Comparison of ENCODE assay signal across 12 cellular contexts in genomic region chr5:58410441-58410840, GRCh38. TPM values are rescaled to one million over a fixed set of nuclear protein-coding genes. Genes with fewer than 3 reads are reported as not detected.
DNase-seq lines count a peak whose midpoint lies in the region; ATAC-seq and TF ChIP-seq lines count a peak whose summit lies in the region.
"Had no signal": no experiment of that assay in that cellular context is flagged by ENCODE, and none has a peak within 500 bp of the region (broad histone marks: within the 10 kb centered on the region; RNA-seq: fewer than 3 reads in every experiment).

No MANE protein-coding gene starts in this region.

- TF ChIP-seq CTCF in left ventricle myocardium inferior (IDR thresholded peaks at IDR 0.05; ENCODE audit: borderline replicate concordance) (no peak), foreskin fibroblast (IDR thresholded peaks at IDR 0.05; ENCODE audit: low read depth, low read length) (no peak), upper lobe of right lung (IDR thresholded peaks at IDR 0.05) (no peak)

- no peaks in the 10 kb centered on the region for H3K9me3 Mint-ChIP-seq in CD8-positive, alpha-beta memory T cell
- H3K9me3 Mint-ChIP-seq in activated CD8-positive, alpha-beta memory T cell treated with anti-CD3 and anti-CD28 coated beads, Interleukin-2, amount 10 ng/mL, durations not matched to agents 7 days and 5 days (ENCODE audit: low read depth): no peaks in the 10 kb centered on the region
- H3K9me3 Mint-ChIP-seq: activated naive CD8-positive, alpha-beta T cell treated with anti-CD3 and anti-CD28 coated beads for 36 hours had no signal

- peak; percentile 53 for ATAC-seq in Right ventricle myocardium superior (ENCODE audit: poor library complexity)
- ATAC-seq in upper lobe of right lung: peak; percentile 83
- ATAC-seq in activated CD8-positive, alpha-beta memory T cell treated with anti-CD3 and anti-CD28 coated beads, Interleukin-2, amount 10 ng/mL, durations not matched to agents 7 days and 5 days: no peak

- no peaks in the 10 kb centered on the region for H3K4me1 Mint-ChIP-seq in CD8-positive, alpha-beta memory T cell
- no peaks in the 10 kb centered on the region for H3K4me1 Mint-ChIP-seq in activated CD8-positive, alpha-beta memory T cell treated with anti-CD3 and anti-CD28 coated beads, Interleukin-2, amount 10 ng/mL, durations not matched to agents 7 days and 5 days
- H3K4me1 Mint-ChIP-seq: activated naive CD8-positive, alpha-beta T cell treated with anti-CD3 and anti-CD28 coated beads for 36 hours had no signal

- H3K4me3 ChIP-seq in left ventricle myocardium inferior (no peak overlapping the region), foreskin fibroblast (ENCODE audit: low read depth in 1 of 2, low read length in 2 of 2) (no peak overlapping the region), upper lobe of right lung (no peak overlapping the region)
- no peak overlapping the region for H3K4me3 ChIP-seq in CD8-positive, alpha-beta memory T cell (ENCODE audit: low read length)
- H3K4me3 ChIP-seq: BLaER1 treated with 17β-estradiol and CSF1 and Interleukin-3, amounts not matched to agents 10 nM and 100 nM; vagina had no signal

- no peak overlapping the region for H3K4me3 Mint-ChIP-seq in CD8-positive, alpha-beta memory T cell
- no peak overlapping the region for H3K4me3 Mint-ChIP-seq in activated CD8-positive, alpha-beta memory T cell treated with anti-CD3 and anti-CD28 coated beads, Interleukin-2, amount 10 ng/mL, durations not matched to agents 7 days and 5 days
- H3K4me3 Mint-ChIP-seq: activated naive CD8-positive, alpha-beta T cell treated with anti-CD3 and anti-CD28 coated beads for 36 hours had no signal

- no peaks in the 10 kb centered on the region for H3K36me3 Mint-ChIP-seq in CD8-positive, alpha-beta memory T cell
- no peaks in the 10 kb centered on the region for H3K36me3 Mint-ChIP-seq in activated CD8-positive, alpha-beta memory T cell treated with anti-CD3 and anti-CD28 coated beads, Interleukin-2, amount 10 ng/mL, durations not matched to agents 7 days and 5 days
- H3K36me3 Mint-ChIP-seq: activated naive CD8-positive, alpha-beta T cell treated with anti-CD3 and anti-CD28 coated beads for 36 hours had no signal

- DNase-seq in Right ventricle myocardium superior (no peak), left ventricle myocardium inferior (no peak), SK-MEL-5 (ENCODE audit: low read depth, low spot score) (peak; percentile 7), foreskin fibroblast (peak; percentile 77 to 91), upper lobe of right lung (no peak), UCSD-AML1 (lab: John Stamatoyannopoulos, UW; ENCODE audit: unreplicated experiment) (no peak)
- no peak for DNase-seq in CD8-positive, alpha-beta memory T cell
- DNase-seq in activated CD8-positive, alpha-beta memory T cell treated with anti-CD3 and anti-CD28 coated beads, Interleukin-2, amount 10 ng/mL, durations not matched to agents 7 days and 5 days: no peak
- DNase-seq: activated naive CD8-positive, alpha-beta T cell treated with anti-CD3 and anti-CD28 coated beads for 36 hours; NCI-H187 treated with DMSO at 0.1 percent for 48 hours had no signal

- in situ Hi-C loops in SK-MEL-5 (cut with HindIII; ENCODE audit: low pct_unique_long_range_greater_than_20kb, low sequenced_read_pairs): no loop called here

- H3K27me3 Mint-ChIP-seq in CD8-positive, alpha-beta memory T cell: peaks cover 0 to 5% of the 10 kb centered on the region in 2 donors
- H3K27me3 Mint-ChIP-seq in activated CD8-positive, alpha-beta memory T cell treated with anti-CD3 and anti-CD28 coated beads, Interleukin-2, amount 10 ng/mL, durations not matched to agents 7 days and 5 days: peaks cover 19% of the 10 kb centered on the region

- POLR2A ChIA-PET in CD8-positive, alpha-beta memory T cell (lab: Charles Lee): no interaction called here

- peaks cover 9% of the 10 kb centered on the region for H3K4me1 ChIP-seq in left ventricle myocardium inferior
- no peaks in the 10 kb centered on the region for H3K4me1 ChIP-seq in upper lobe of right lung
- no peaks in the 10 kb centered on the region for H3K4me1 ChIP-seq in CD8-positive, alpha-beta memory T cell (ENCODE audit: insufficient read depth, low read length)

- H3K27ac ChIP-seq in left ventricle myocardium inferior (replicated peaks): no peak overlapping the region
- no peak overlapping the region for H3K27ac ChIP-seq in upper lobe of right lung
- H3K27ac ChIP-seq in CD8-positive, alpha-beta memory T cell (ENCODE audit: low read depth, low read length): no peak overlapping the region
- H3K27ac ChIP-seq: vagina had no signal

- H3K36me3 ChIP-seq in left ventricle myocardium inferior (no peaks in the 10 kb centered on the region), upper lobe of right lung (no peaks in the 10 kb centered on the region)
- no peaks in the 10 kb centered on the region for H3K36me3 ChIP-seq in CD8-positive, alpha-beta memory T cell (ENCODE audit: insufficient read depth, low read length)
- H3K36me3 ChIP-seq: BLaER1 treated with 17β-estradiol and CSF1 and Interleukin-3, amounts not matched to agents 10 nM and 100 nM; vagina had no signal

- intact Hi-C loops in Right ventricle myocardium superior (cut with DNase I): no loop called here
- intact Hi-C loops in left ventricle myocardium inferior (cut with micrococcal nuclease): no loop called here
- intact Hi-C loops in upper lobe of right lung (cut with DNase I): no loop called here

- CTCF ChIA-PET in CD8-positive, alpha-beta memory T cell (lab: Charles Lee): no interaction called here
- CTCF ChIA-PET in activated CD8-positive, alpha-beta memory T cell treated with anti-CD3 and anti-CD28 coated beads, Interleukin-2, amount 10 ng/mL, durations not matched to agents 7 days and 5 days (lab: Charles Lee): no interaction called here

- H3K27me3 ChIP-seq in left ventricle myocardium inferior (ENCODE audit: low read depth) (no peaks in the 10 kb centered on the region), upper lobe of right lung (no peaks in the 10 kb centered on the region)
- H3K27me3 ChIP-seq in CD8-positive, alpha-beta memory T cell (ENCODE audit: insufficient read depth, low read length, poor library complexity, severe bottlenecking): no peaks in the 10 kb centered on the region
- H3K27me3 ChIP-seq: BLaER1 treated with 17β-estradiol and CSF1 and Interleukin-3, amounts not matched to agents 10 nM and 100 nM; vagina had no signal

- H3K9me3 ChIP-seq in left ventricle myocardium inferior (replicated peaks) (no peaks in the 10 kb centered on the region), upper lobe of right lung (no peaks in the 10 kb centered on the region)
- H3K9me3 ChIP-seq in CD8-positive, alpha-beta memory T cell (ENCODE audit: low read length): no peaks in the 10 kb centered on the region
- H3K9me3 ChIP-seq: BLaER1 treated with 17β-estradiol and CSF1 and Interleukin-3, amounts not matched to agents 10 nM and 100 nM; vagina had no signal

- no peak overlapping the region for H3K27ac Mint-ChIP-seq in CD8-positive, alpha-beta memory T cell
- no peak overlapping the region for H3K27ac Mint-ChIP-seq in activated CD8-positive, alpha-beta memory T cell treated with anti-CD3 and anti-CD28 coated beads, Interleukin-2, amount 10 ng/mL, durations not matched to agents 7 days and 5 days
- H3K27ac Mint-ChIP-seq: activated naive CD8-positive, alpha-beta T cell treated with anti-CD3 and anti-CD28 coated beads for 36 hours had no signal

RNA-seq across cellular contexts. Expression of gene PLK2, which starts 49.4 kb away (rescaled TPM):
- total RNA-seq in Right ventricle myocardium superior: 63.6 TPM
- total RNA-seq in left ventricle myocardium inferior: 58.9 TPM
- 125 and 156 TPM in 2 replicates for total RNA-seq in SK-MEL-5 (2014; rRNA removed; shearing (Covaris generic))
- polyA plus RNA-seq in SK-MEL-5 (2015; cell fraction: cytosol; rRNA removed): 119 and 138 TPM in 2 replicates
- 329 and 445 TPM in 2 replicates for polyA plus RNA-seq in SK-MEL-5 (2015; cell fraction: nucleus; rRNA removed)
- total RNA-seq in upper lobe of right lung: 41.1 TPM
- 1 to 10 TPM; 2.5 to 3.0 TPM for total RNA-seq in CD8-positive, alpha-beta memory T cell
- polyA plus RNA-seq in CD8-positive, alpha-beta memory T cell: 5.2 TPM
- 1 to 10 TPM; 4.9 to 7.5 TPM for total RNA-seq in activated CD8-positive, alpha-beta memory T cell treated with anti-CD3 and anti-CD28 coated beads, Interleukin-2, amount 10 ng/mL, durations not matched to agents 7 days and 5 days

Comparison
In these comparisons a context has a peak if more than half of its experiments do, and no peak if none do; other contexts are left out.
1. DNase-seq: peak in SK-MEL-5 (single experiment) and foreskin fibroblast (2 of 2); none in Right ventricle myocardium superior (single experiment), left ventricle myocardium inferior (single experiment), upper lobe of right lung (single experiment), CD8-positive, alpha-beta memory T cell (0 of 5), activated CD8-positive, alpha-beta memory T cell treated with anti-CD3 and anti-CD28 coated beads, Interleukin-2, amount 10 ng/mL, durations not matched to agents 7 days and 5 days (single experiment) and UCSD-AML1 (single experiment).